ENCODE assay signal across 8 cellular contexts in genomic region chr7:6435486-6436384, GRCh38. TPM values are rescaled to one million over a fixed set of nuclear protein-coding genes. Genes with fewer than 3 reads are reported as not detected.
A peak's percentile ranks its signal among the peaks of the same experiment; 100 is the strongest.
DNase-seq lines count a peak whose midpoint lies in the region; ATAC-seq and TF ChIP-seq lines count a peak whose summit lies in the region.

No MANE protein-coding gene starts in this region.

- H3K36me3 ChIP-seq in liver (ENCODE audit: control insufficient read depth in 4 of 4, insufficient read depth in 3 of 4, low read depth in 1 of 4, low read length in 3 of 4) = peaks cover 0 to 7% (median under 1%) of the 10 kb centered on the region in 4 donors

- WGBS in liver = 46% methylated on average over 27 of the region's 27 CpGs

- no peak overlapping the region for H3K9ac ChIP-seq in liver (ENCODE audit: low read depth in 1 of 2, low read length in 2 of 2)

- ATAC-seq in GM18519 (IDR thresholded peaks at IDR 0.05; ENCODE audit: low FRiP score, unreplicated experiment) (peak; percentile 58), HG03280 (IDR thresholded peaks at IDR 0.05; ENCODE audit: unreplicated experiment) (peak; percentile 88)

- CTCF ChIA-PET in AG04449 (lab: Yijun Ruan, JAX) = interaction anchor here (1.0 to 2.8 kb wide), 11 partner anchors 8 to 439 kb away, joined by 3 to 16 read pairs (median 5); no protein-coding TSS in a partner anchor

- H3K9me3 ChIP-seq in liver (ENCODE audit: control insufficient read depth in 4 of 4, low read length in 3 of 4) = no peaks in the 10 kb centered on the region

- peaks cover 0 to 9% (median 0%) of the 10 kb centered on the region in 4 donors for H3K4me1 ChIP-seq in liver (ENCODE audit: control insufficient read depth in 4 of 4, insufficient read depth in 4 of 4, low read length in 3 of 4)

- DNase-seq in AG04449 (ENCODE audit: low read depth, low spot score) = peak; percentile 16
- DNase-seq in NCI-H526 (lab: John Stamatoyannopoulos, UW) = peak; percentile 52 to 64
- DNase-seq in activated CD4-positive, alpha-beta T cell treated with anti-CD3 and anti-CD28 coated beads, Interleukin-2, amount 10 ng/mL, durations not matched to agents 24 days and 14 days = peak; percentile 97
- peak; percentile 88 for DNase-seq in choroid plexus epithelial cell (ENCODE audit: low read depth)
- DNase-seq in stimulated activated CD4-positive, alpha-beta T cell treated with anti-CD3 and anti-CD28 coated beads, Interleukin-4, amount 100 ng/mL, for 4 hours = peak; percentile 85 to 86

- H3K9me3 Mint-ChIP-seq in activated CD4-positive, alpha-beta T cell treated with anti-CD3 and anti-CD28 coated beads, Interleukin-2, amount 10 ng/mL, durations not matched to agents 24 days and 14 days = no peaks in the 10 kb centered on the region

- peak overlapping the region; percentile 81 for H3K4me3 Mint-ChIP-seq in activated CD4-positive, alpha-beta T cell treated with anti-CD3 and anti-CD28 coated beads, Interleukin-2, amount 10 ng/mL, durations not matched to agents 24 days and 14 days

- POLR2A ChIA-PET in AG04449 (lab: Yijun Ruan, JAX) = interaction anchor here (0.6 kb wide), 1 partner anchor 11 kb away, joined by 3 read pairs; no protein-coding TSS in a partner anchor

- peak; percentile 90 to 93 for TF ChIP-seq RAD21 in liver (IDR thresholded peaks at IDR 0.05)

- H3K27ac Mint-ChIP-seq in activated CD4-positive, alpha-beta T cell treated with anti-CD3 and anti-CD28 coated beads, Interleukin-2, amount 10 ng/mL, durations not matched to agents 24 days and 14 days = peak overlapping the region; percentile 90

- H3K27me3 ChIP-seq in liver (ENCODE audit: control insufficient read depth in 4 of 4, insufficient read depth in 4 of 4, low read length in 3 of 4) = no peaks in the 10 kb centered on the region

- H3K27me3 Mint-ChIP-seq in activated CD4-positive, alpha-beta T cell treated with anti-CD3 and anti-CD28 coated beads, Interleukin-2, amount 10 ng/mL, durations not matched to agents 24 days and 14 days = no peaks in the 10 kb centered on the region

- H3K4me1 Mint-ChIP-seq in activated CD4-positive, alpha-beta T cell treated with anti-CD3 and anti-CD28 coated beads, Interleukin-2, amount 10 ng/mL, durations not matched to agents 24 days and 14 days = peaks cover 32% of the 10 kb centered on the region

- H3K4me3 ChIP-seq in AG04449 (ENCODE audit: low read depth, low read length) (no peak overlapping the region), choroid plexus epithelial cell (ENCODE audit: low read depth, low read length) (no peak overlapping the region), liver (ENCODE audit: low read depth in 1 of 3, low read length in 3 of 3) (no peak overlapping the region)

- no peak overlapping the region for H3K27ac ChIP-seq in liver (ENCODE audit: low read depth in 1 of 2, low read length in 2 of 2)

- TF ChIP-seq CTCF in AG04449 (IDR thresholded peaks at IDR 0.05; ENCODE audit: insufficient read depth, low read length, missing control alignments) (peak; percentile 86), choroid plexus epithelial cell (conservative IDR thresholded peaks at IDR 0.05; ENCODE audit: low read depth, low read length) (peak; percentile 99), liver (IDR thresholded peaks at IDR 0.05; ENCODE audit: low read depth, low read length, missing input control) (peak; percentile 91)

- intact Hi-C loops in activated CD4-positive, alpha-beta T cell treated with anti-CD3 and anti-CD28 coated beads, Interleukin-2, amount 10 ng/mL, durations not matched to agents 24 days and 14 days (cut with micrococcal nuclease) = no loop called here

- peaks cover 29% of the 10 kb centered on the region for H3K36me3 Mint-ChIP-seq in activated CD4-positive, alpha-beta T cell treated with anti-CD3 and anti-CD28 coated beads, Interleukin-2, amount 10 ng/mL, durations not matched to agents 24 days and 14 days (ENCODE audit: low read depth)

TF ChIP-seq in liver, 16 proteins besides CTCF, POLR2A, EP300 and RAD21:
- TF ChIP-seq HNF4G (IDR thresholded peaks at IDR 0.05) (no peak), HNF4A (conservative IDR thresholded peaks at IDR 0.05) (no peak), REST (IDR thresholded peaks at IDR 0.05) (no peak), GABPA (IDR thresholded peaks at IDR 0.05 in 1 of 2, conservative IDR thresholded peaks at IDR 0.05 in 1 of 2) (no peak)

RNA-seq across cellular contexts. Expression of gene DAGLB, which starts 12.0 kb away (rescaled TPM):
- 18.8 and 26.8 TPM in 2 replicates for total RNA-seq in activated CD4-positive, alpha-beta T cell treated with anti-CD3 and anti-CD28 coated beads, Interleukin-2, amount 10 ng/mL, durations not matched to agents 24 days and 14 days
- total RNA-seq in liver = 10 to 100 TPM; 10.3 to 10.7 TPM
- polyA plus RNA-seq in liver = 1 to 10 TPM; 4.9 to 6.6 TPM

RNA-seq across cellular contexts. Expression of gene KDELR2, which starts 48.2 kb away (rescaled TPM):
- 64.0 and 73.8 TPM in 2 replicates for total RNA-seq in activated CD4-positive, alpha-beta T cell treated with anti-CD3 and anti-CD28 coated beads, Interleukin-2, amount 10 ng/mL, durations not matched to agents 24 days and 14 days
- total RNA-seq in liver = 100 to 1,000 TPM in 1 of 2 donors, 10 to 100 TPM in 1; 91.9 to 173 TPM
- 100 to 1,000 TPM; 140 to 154 TPM for polyA plus RNA-seq in liver

Comparison
In these comparisons a context has a peak if more than half of its experiments do, and no peak if none do; other contexts are left out.
1. DNase-seq: peak in every context shown above with its lines; median percentile 97 in activated CD4-positive, alpha-beta T cell treated with anti-CD3 and anti-CD28 coated beads, Interleukin-2, amount 10 ng/mL, durations not matched to agents 24 days and 14 days; 88 in choroid plexus epithelial cell; 86 in stimulated activated CD4-positive, alpha-beta T cell treated with anti-CD3 and anti-CD28 coated beads, Interleukin-4, amount 100 ng/mL, for 4 hours; 58 in NCI-H526; 16 in AG04449.